Comparison of ENCODE assay signal across 8 cellular contexts in genomic region chr4:55395529-55396304, GRCh38.
DNase-seq lines count a peak whose midpoint lies in the region; ATAC-seq and TF ChIP-seq lines count a peak whose summit lies in the region.

A gene with protein sequence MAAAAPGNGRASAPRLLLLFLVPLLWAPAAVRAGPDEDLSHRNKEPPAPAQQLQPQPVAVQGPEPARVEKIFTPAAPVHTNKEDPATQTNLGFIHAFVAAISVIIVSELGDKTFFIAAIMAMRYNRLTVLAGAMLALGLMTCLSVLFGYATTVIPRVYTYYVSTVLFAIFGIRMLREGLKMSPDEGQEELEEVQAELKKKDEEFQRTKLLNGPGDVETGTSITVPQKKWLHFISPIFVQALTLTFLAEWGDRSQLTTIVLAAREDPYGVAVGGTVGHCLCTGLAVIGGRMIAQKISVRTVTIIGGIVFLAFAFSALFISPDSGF (plus strand): TSS chr4:55395957. CDS start chr4:55396190, 233 bp downstream.

- TF ChIP-seq CTCF in astrocyte of the cerebellum (IDR thresholded peaks at IDR 0.05; ENCODE audit: low read depth, low read length, missing control alignments): no peak

- ATAC-seq in GM18511 (IDR thresholded peaks at IDR 0.05; ENCODE audit: unreplicated experiment) (peak; percentile 94), HG03025 (IDR thresholded peaks at IDR 0.05; ENCODE audit: low FRiP score, unreplicated experiment) (peak; percentile 91)

- peak within 1 kb of the TSS; percentile 86 for H3K4me3 ChIP-seq in astrocyte of the cerebellum (ENCODE audit: low read depth, low read length)

- peak; percentile 43 for DNase-seq in NCI-H2029 treated with DMSO at 0.1 percent for 48 hours (lab: John Stamatoyannopoulos, UW)
- DNase-seq in T-helper 9 cell: peak; percentile 85
- peak; percentile 48 for DNase-seq in astrocyte of the cerebellum (ENCODE audit: low read depth)
- peak; percentile 81 for DNase-seq in hepatic stellate cell (ENCODE audit: low spot score)
- DNase-seq in retina: peak; percentile 96
- no peak for DNase-seq in OCI-M2 (lab: John Stamatoyannopoulos, UW; ENCODE audit: unreplicated experiment)

- in situ Hi-C loops in astrocyte of the cerebellum (cut with HindIII; ENCODE audit: low sequenced_read_pairs): loop anchor here (5.0 kb wide), 1 partner anchor 83 kb away; no protein-coding TSS in a partner anchor
